1 cellular context compared by ENCODE assay signal in the genomic region with DNA sequence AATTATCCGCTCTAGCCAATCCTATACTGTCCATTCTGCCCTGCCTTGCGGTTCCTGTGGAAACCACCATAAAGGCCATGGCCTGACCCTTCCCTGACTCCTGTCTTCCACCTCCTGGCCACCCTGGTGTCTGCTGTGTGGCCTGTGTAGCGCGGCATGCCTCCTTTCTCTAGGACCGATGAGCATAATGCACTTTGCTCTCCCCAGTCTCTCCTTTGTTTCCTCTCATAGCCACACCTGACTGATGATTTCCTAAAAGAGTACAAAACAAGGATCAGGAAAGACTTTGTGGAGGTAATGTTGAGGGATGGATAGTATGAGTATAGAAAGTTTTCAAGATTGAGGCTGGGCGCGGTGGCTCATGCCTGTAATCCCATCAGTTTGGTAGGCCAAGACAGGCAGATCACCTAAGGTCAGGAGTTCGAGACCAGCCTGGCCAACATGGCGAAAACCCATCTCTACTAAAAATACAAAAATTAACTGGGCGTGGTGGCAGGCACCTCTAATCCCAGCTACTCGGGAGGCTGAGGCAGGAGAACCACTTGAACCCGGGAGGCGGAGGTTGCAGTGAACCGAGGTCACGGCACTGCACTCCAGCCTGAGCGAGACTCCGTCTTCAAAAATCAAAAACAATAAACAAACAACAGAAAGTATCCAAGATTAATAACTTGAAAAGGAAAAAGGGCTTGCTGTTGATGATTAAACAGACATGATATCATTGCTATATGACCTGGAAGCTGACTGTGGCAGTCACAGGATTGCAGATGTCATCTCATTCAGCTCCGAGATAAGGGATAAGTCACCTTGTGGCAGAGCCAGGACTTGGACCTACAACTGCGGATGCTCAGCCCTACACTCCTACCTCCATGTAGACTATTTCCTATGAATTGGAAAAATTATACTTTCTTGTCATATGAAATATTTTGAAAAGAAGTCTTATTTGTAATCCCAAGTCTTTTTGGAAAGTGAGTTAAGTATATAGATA.
A peak's percentile ranks its signal among the peaks of the same experiment; 100 is the strongest.
TF ChIP-seq lines count a peak whose summit lies in the region.

No MANE protein-coding gene starts in this region.

TF ChIP-seq in HepG2, 621 proteins besides CTCF, POLR2A, EP300 and RAD21 (continued from another document and continues in another):
- TF ChIP-seq HNF4A (CRISPR knock-in tag; IDR thresholded peaks at IDR 0.05) (peak; percentile 94), KLF11 (CRISPR knock-in tag; IDR thresholded peaks at IDR 0.05) (no peak), TIGD3 (CRISPR knock-in tag; IDR thresholded peaks at IDR 0.05; ENCODE audit: borderline replicate concordance) (no peak), RFXANK (CRISPR knock-in tag; IDR thresholded peaks at IDR 0.05) (no peak), CREB1 (IDR thresholded peaks at IDR 0.05) (no peak), CREB1 (CRISPR knock-in tag; IDR thresholded peaks at IDR 0.05) (no peak), ZNF746 (CRISPR knock-in tag; IDR thresholded peaks at IDR 0.05) (no peak), RBM22 (optimal IDR thresholded peaks at IDR 0.05; ENCODE audit: low read length) (no peak), ZNF44 (CRISPR knock-in tag; IDR thresholded peaks at IDR 0.05) (no peak), ZNF317 (CRISPR knock-in tag; IDR thresholded peaks at IDR 0.05) (0 out of 2 replicates have a peak, but pooled peaks have one; percentile 43), PITX1 (CRISPR knock-in tag; IDR thresholded peaks at IDR 0.05) (peak; percentile 71; the same call in 1 of the 2 replicates), ZSCAN5A (CRISPR knock-in tag; IDR thresholded peaks at IDR 0.05; ENCODE audit: borderline replicate concordance) (no peak), MAFK (conservative IDR thresholded peaks at IDR 0.05 in 1 of 2, IDR thresholded peaks at IDR 0.05 in 1 of 2; ENCODE audit: low read length in 2 of 2) (0 out of 4 replicates have a peak, but pooled peaks of 1 of the 2 experiments have one; percentile 9), TOPORS (CRISPR knock-in tag; IDR thresholded peaks at IDR 0.05) (no peak), NFAT5 (CRISPR knock-in tag; IDR thresholded peaks at IDR 0.05) (no peak), CBFB (CRISPR knock-in tag; IDR thresholded peaks at IDR 0.05) (peak; percentile 50; the same call in 1 of the 2 replicates), SMAD3 (CRISPR knock-in tag; IDR thresholded peaks at IDR 0.05) (no peak), FOSL2 (CRISPR knock-in tag; IDR thresholded peaks at IDR 0.05) (peak; percentile 42; the same call in 1 of the 2 replicates), ZNF589 (CRISPR knock-in tag; conservative IDR thresholded peaks at IDR 0.05) (no peak), ELF3 (CRISPR knock-in tag; IDR thresholded peaks at IDR 0.05) (peak; percentile 81), TBP (CRISPR knock-in tag; IDR thresholded peaks at IDR 0.05) (no peak), BRCA1 (CRISPR knock-in tag; IDR thresholded peaks at IDR 0.05) (no peak), KAT8 (CRISPR knock-in tag; IDR thresholded peaks at IDR 0.05) (peak; percentile 49; the same call in 1 of the 2 replicates), ZNF556 (CRISPR knock-in tag; IDR thresholded peaks at IDR 0.05; ENCODE audit: borderline replicate concordance) (0 out of 2 replicates have a peak, but pooled peaks have one; percentile 20), ZNF17 (CRISPR knock-in tag; IDR thresholded peaks at IDR 0.05) (no peak), HNRNPL (IDR thresholded peaks at IDR 0.05; ENCODE audit: low read depth, low read length) (no peak), ZFP37 (CRISPR knock-in tag; IDR thresholded peaks at IDR 0.05; ENCODE audit: borderline replicate concordance) (no peak), ZNF3 (CRISPR knock-in tag; IDR thresholded peaks at IDR 0.05) (no peak), CAMTA2 (CRISPR knock-in tag; IDR thresholded peaks at IDR 0.05; ENCODE audit: borderline replicate concordance) (no peak), WIZ (CRISPR knock-in tag; IDR thresholded peaks at IDR 0.05) (peak; percentile 74; the same call in 1 of the 2 replicates), GTF2F1 (IDR thresholded peaks at IDR 0.05; ENCODE audit: low read length) (no peak), ETS1 (CRISPR knock-in tag; IDR thresholded peaks at IDR 0.05) (no peak), ZNF234 (CRISPR knock-in tag; conservative IDR thresholded peaks at IDR 0.05) (no peak), NCOA1 (CRISPR knock-in tag; IDR thresholded peaks at IDR 0.05) (no peak), ZIK1 (CRISPR knock-in tag; IDR thresholded peaks at IDR 0.05; ENCODE audit: borderline replicate concordance, low read depth) (no peak), TSC22D2 (CRISPR knock-in tag; IDR thresholded peaks at IDR 0.05; ENCODE audit: borderline replicate concordance) (no peak), TRIM24 (CRISPR knock-in tag; IDR thresholded peaks at IDR 0.05) (no peak), PHF20 (CRISPR knock-in tag; IDR thresholded peaks at IDR 0.05) (no peak), ZNF775 (CRISPR knock-in tag; IDR thresholded peaks at IDR 0.05; ENCODE audit: borderline replicate concordance) (no peak), PHF8 (CRISPR knock-in tag; IDR thresholded peaks at IDR 0.05) (no peak), ZNF547 (CRISPR knock-in tag; IDR thresholded peaks at IDR 0.05) (no peak), SOX13 (IDR thresholded peaks at IDR 0.05) (no peak), SOX13 (CRISPR knock-in tag; conservative IDR thresholded peaks at IDR 0.05 in 1 of 2, IDR thresholded peaks at IDR 0.05 in 1 of 2) (peak in 1 of 2 experiments; percentile 85; a peak in 2 of 4 replicates), SMC3 (IDR thresholded peaks at IDR 0.05; ENCODE audit: low read length) (peak; percentile 77), ZNF124 (CRISPR knock-in tag; IDR thresholded peaks at IDR 0.05) (no peak; the same call in 1 of the 2 replicates), FOXO4 (CRISPR knock-in tag; conservative IDR thresholded peaks at IDR 0.05) (no peak), SCMH1 (CRISPR knock-in tag; IDR thresholded peaks at IDR 0.05; ENCODE audit: borderline replicate concordance) (no peak), MTF2 (CRISPR knock-in tag; IDR thresholded peaks at IDR 0.05; ENCODE audit: borderline replicate concordance) (no peak), POLR2G (IDR thresholded peaks at IDR 0.05; ENCODE audit: low read depth, low read length) (no peak), TP53 (CRISPR knock-in tag; conservative IDR thresholded peaks at IDR 0.05) (no peak), JDP2 (CRISPR knock-in tag; IDR thresholded peaks at IDR 0.05; ENCODE audit: borderline replicate concordance) (no peak), PREB (CRISPR knock-in tag; IDR thresholded peaks at IDR 0.05) (no peak), KDM5B (CRISPR knock-in tag; IDR thresholded peaks at IDR 0.05; ENCODE audit: borderline replicate concordance) (no peak)
- TF ChIP-seq, protein P1, sequence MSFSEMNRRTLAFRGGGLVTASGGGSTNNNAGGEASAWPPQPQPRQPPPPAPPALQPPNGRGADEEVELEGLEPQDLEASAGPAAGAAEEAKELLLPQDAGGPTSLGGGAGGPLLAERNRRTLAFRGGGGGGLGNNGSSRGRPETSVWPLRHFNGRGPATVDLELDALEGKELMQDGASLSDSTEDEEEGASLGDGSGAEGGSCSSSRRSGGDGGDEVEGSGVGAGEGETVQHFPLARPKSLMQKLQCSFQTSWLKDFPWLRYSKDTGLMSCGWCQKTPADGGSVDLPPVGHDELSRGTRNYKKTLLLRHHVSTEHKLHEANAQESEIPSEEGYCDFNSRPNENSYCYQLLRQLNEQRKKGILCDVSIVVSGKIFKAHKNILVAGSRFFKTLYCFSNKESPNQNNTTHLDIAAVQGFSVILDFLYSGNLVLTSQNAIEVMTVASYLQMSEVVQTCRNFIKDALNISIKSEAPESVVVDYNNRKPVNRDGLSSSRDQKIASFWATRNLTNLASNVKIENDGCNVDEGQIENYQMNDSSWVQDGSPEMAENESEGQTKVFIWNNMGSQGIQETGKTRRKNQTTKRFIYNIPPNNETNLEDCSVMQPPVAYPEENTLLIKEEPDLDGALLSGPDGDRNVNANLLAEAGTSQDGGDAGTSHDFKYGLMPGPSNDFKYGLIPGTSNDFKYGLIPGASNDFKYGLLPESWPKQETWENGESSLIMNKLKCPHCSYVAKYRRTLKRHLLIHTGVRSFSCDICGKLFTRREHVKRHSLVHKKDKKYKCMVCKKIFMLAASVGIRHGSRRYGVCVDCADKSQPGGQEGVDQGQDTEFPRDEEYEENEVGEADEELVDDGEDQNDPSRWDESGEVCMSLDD (CRISPR knock-in tag; IDR thresholded peaks at IDR 0.05; ENCODE audit: borderline replicate concordance) = no peak
